12 cellular contexts compared by ENCODE assay signal in genomic region chr10:27513451-27514191, GRCh38. TPM values are rescaled to one million over a fixed set of nuclear protein-coding genes. Genes with fewer than 3 reads are reported as not detected.
DNase-seq lines count a peak whose midpoint lies in the region; ATAC-seq lines count a peak whose summit lies in the region.
"Had no signal": no experiment of that assay in that cellular context is flagged by ENCODE, and none has a peak within 500 bp of the region (broad histone marks: within the 10 kb centered on the region; RNA-seq: fewer than 3 reads in every experiment).

No MANE protein-coding gene starts in this region.

- H3K4me3 Mint-ChIP-seq in activated CD8-positive, alpha-beta memory T cell treated with anti-CD3 and anti-CD28 coated beads, Interleukin-2, amount 10 ng/mL, durations not matched to agents 7 days and 5 days: peak overlapping the region; percentile 9
- peak overlapping the region; percentile 10 to 65 (median 26) for H3K4me3 Mint-ChIP-seq in T-cell

- peaks cover 50% of the 10 kb centered on the region for H3K36me3 Mint-ChIP-seq in activated CD8-positive, alpha-beta memory T cell treated with anti-CD3 and anti-CD28 coated beads, Interleukin-2, amount 10 ng/mL, durations not matched to agents 7 days and 5 days
- peaks cover 54% of the 10 kb centered on the region for H3K36me3 Mint-ChIP-seq in T-cell

- no peaks in the 10 kb centered on the region for H3K9me3 ChIP-seq in trophoblast cell (ENCODE audit: insufficient read depth, low read depth, low read length)

- H3K27ac ChIP-seq in trophoblast cell (ENCODE audit: low read depth, low read length): peak overlapping the region; percentile 79

- DNase-seq in activated CD8-positive, alpha-beta memory T cell treated with anti-CD3 and anti-CD28 coated beads, Interleukin-2, amount 10 ng/mL, durations not matched to agents 7 days and 5 days: peak; percentile 44
- DNase-seq in activated CD8-positive, alpha-beta memory T cell treated with anti-CD3 and anti-CD28 coated beads for 24 hours: no peak
- peak in 1 of 34 experiments; percentile 8 for DNase-seq in T-cell
- peak; percentile 35 to 56 for DNase-seq in dermis microvascular lymphatic vessel endothelial cell (ENCODE audit: low read depth in 2 of 2)
- DNase-seq in trophoblast cell: peak; percentile 87 to 95
- no peak for DNase-seq in mucosa of gallbladder (ENCODE audit: low spot score)
- DNase-seq in DMS153 treated with DMSO at 0.1 percent for 48 hours (lab: John Stamatoyannopoulos, UW; ENCODE audit: unreplicated experiment): no peak
- DNase-seq: ACHN; effector CD8-positive, alpha-beta T cell; islet precursor cell; Right ventricle myocardium superior had no signal

- peaks cover 5% of the 10 kb centered on the region for H3K79me2 ChIP-seq in trophoblast cell (ENCODE audit: control insufficient read depth, insufficient read depth, low read length, poor library complexity)

- H3K14ac ChIP-seq in trophoblast cell (ENCODE audit: low read length): no peak overlapping the region

- H3K9ac ChIP-seq in trophoblast cell (ENCODE audit: low read length): no peak overlapping the region

- peak; percentile 88 for ATAC-seq in activated CD8-positive, alpha-beta memory T cell treated with anti-CD3 and anti-CD28 coated beads, Interleukin-2, amount 10 ng/mL, durations not matched to agents 7 days and 5 days
- ATAC-seq in T-cell (replicated peaks in 1 of 4) (peak; percentile 73 to 88 (median 82)), HG03108 (IDR thresholded peaks at IDR 0.05; ENCODE audit: unreplicated experiment) (no peak)

- H3K23ac ChIP-seq in trophoblast cell (ENCODE audit: low read length): no peak overlapping the region

- H3K18ac ChIP-seq in trophoblast cell (ENCODE audit: low read length): no peak overlapping the region

- H3K36me3 ChIP-seq in trophoblast cell (ENCODE audit: control insufficient read depth in 1 of 2, insufficient read depth in 2 of 2, low read length in 2 of 2): peaks cover 10 to 13% of the 10 kb centered on the region in 2 experiments

- H2AFZ ChIP-seq in trophoblast cell (ENCODE audit: insufficient read depth, low read length, poor library complexity): no peak overlapping the region

- H3K27ac Mint-ChIP-seq in activated CD8-positive, alpha-beta memory T cell treated with anti-CD3 and anti-CD28 coated beads, Interleukin-2, amount 10 ng/mL, durations not matched to agents 7 days and 5 days: peak overlapping the region; percentile 83
- H3K27ac Mint-ChIP-seq in T-cell: peak overlapping the region; percentile 71 to 85

- H4K12ac ChIP-seq in trophoblast cell (ENCODE audit: low read depth, low read length): no peak overlapping the region

- H3K4ac ChIP-seq in trophoblast cell (ENCODE audit: low read depth, low read length): peak overlapping the region; percentile 75

- H3K4me3 ChIP-seq in trophoblast cell (ENCODE audit: low read depth, low read length): no peak overlapping the region

- H3K27me3 ChIP-seq in trophoblast cell (ENCODE audit: insufficient read depth, low read length): no peaks in the 10 kb centered on the region

- CTCF ChIA-PET in activated CD8-positive, alpha-beta memory T cell treated with anti-CD3 and anti-CD28 coated beads, Interleukin-2, amount 10 ng/mL, durations not matched to agents 7 days and 5 days (lab: Charles Lee): interaction anchor here (1.2 to 1.5 kb wide), 2 partner anchors 9 to 16 kb away, joined by 3 to 6 read pairs; partner anchors contain the start of gene RAB18
- CTCF ChIA-PET in T-cell (lab: Charles Lee): interaction anchor here (0.5 to 0.6 kb wide), 2 partner anchors 66 to 787 kb away, joined by 4 to 8 read pairs; no protein-coding TSS in a partner anchor

- H3K9me3 Mint-ChIP-seq in activated CD8-positive, alpha-beta memory T cell treated with anti-CD3 and anti-CD28 coated beads, Interleukin-2, amount 10 ng/mL, durations not matched to agents 7 days and 5 days (ENCODE audit: low read depth): no peaks in the 10 kb centered on the region
- no peaks in the 10 kb centered on the region for H3K9me3 Mint-ChIP-seq in T-cell

- no peaks in the 10 kb centered on the region for H3K27me3 Mint-ChIP-seq in activated CD8-positive, alpha-beta memory T cell treated with anti-CD3 and anti-CD28 coated beads, Interleukin-2, amount 10 ng/mL, durations not matched to agents 7 days and 5 days
- H3K27me3 Mint-ChIP-seq in T-cell: no peaks in the 10 kb centered on the region

- H2BK12ac ChIP-seq in trophoblast cell (ENCODE audit: low read length): no peak overlapping the region

- no peaks in the 10 kb centered on the region for H3K79me1 ChIP-seq in trophoblast cell (ENCODE audit: low read length)

- peak overlapping the region; percentile 12 for H2BK5ac ChIP-seq in trophoblast cell (ENCODE audit: low read depth, low read length, poor library complexity)

- WGBS in trophoblast cell (ENCODE audit: extremely low coverage, insufficient coverage, insufficient read length): no CpG with 5 or more reads among the region's 3 CpGs

- H2BK120ac ChIP-seq in trophoblast cell (ENCODE audit: insufficient read depth, low read length, poor library complexity): no peak overlapping the region

- peak overlapping the region; percentile 42 for H3K4me2 ChIP-seq in trophoblast cell (ENCODE audit: low read length)

- peaks cover 5 to 6% of the 10 kb centered on the region in 2 experiments for H3K4me1 ChIP-seq in trophoblast cell (ENCODE audit: control insufficient read depth in 1 of 2, insufficient read depth in 2 of 2, low read length in 2 of 2)

- no peak overlapping the region for H4K8ac ChIP-seq in trophoblast cell (ENCODE audit: low read depth, low read length)

- peaks cover 43% of the 10 kb centered on the region for H3K4me1 Mint-ChIP-seq in activated CD8-positive, alpha-beta memory T cell treated with anti-CD3 and anti-CD28 coated beads, Interleukin-2, amount 10 ng/mL, durations not matched to agents 7 days and 5 days
- peaks cover 78 to 87% (median 80%) of the 10 kb centered on the region in 3 donors for H3K4me1 Mint-ChIP-seq in T-cell

- no peak overlapping the region for H2AK5ac ChIP-seq in trophoblast cell (ENCODE audit: low read length)

- POLR2A ChIA-PET in T-cell (lab: Charles Lee): no interaction called here

- no peak overlapping the region for H4K91ac ChIP-seq in trophoblast cell (ENCODE audit: low read depth, low read length)

RNA-seq across cellular contexts. Expression of gene RAB18, which starts 9.5 kb away (rescaled TPM):
- 10 to 100 TPM; 52.3 to 61.2 TPM for total RNA-seq in activated CD8-positive, alpha-beta memory T cell treated with anti-CD3 and anti-CD28 coated beads, Interleukin-2, amount 10 ng/mL, durations not matched to agents 7 days and 5 days
- total RNA-seq in T-cell (100 to 1,000 TPM in 2 of 5 donors, 10 to 100 TPM in 3; 56.5 to 118 (median 69.5) TPM), dermis microvascular lymphatic vessel endothelial cell (31.3 and 38.7 TPM in 2 replicates), mucosa of gallbladder (104 TPM)
- polyA plus RNA-seq in trophoblast cell (2013): 75.5 and 75.8 TPM in 2 replicates

Comparison
In these comparisons a context has a peak if more than half of its experiments do, and no peak if none do; other contexts are left out.
1. DNase-seq: peak in activated CD8-positive, alpha-beta memory T cell treated with anti-CD3 and anti-CD28 coated beads, Interleukin-2, amount 10 ng/mL, durations not matched to agents 7 days and 5 days (single experiment), dermis microvascular lymphatic vessel endothelial cell (2 of 2) and trophoblast cell (2 of 2); none in activated CD8-positive, alpha-beta memory T cell treated with anti-CD3 and anti-CD28 coated beads for 24 hours (single experiment), mucosa of gallbladder (single experiment) and DMS153 treated with DMSO at 0.1 percent for 48 hours (single experiment).